8 cellular contexts compared by ENCODE assay signal in the genomic region with DNA sequence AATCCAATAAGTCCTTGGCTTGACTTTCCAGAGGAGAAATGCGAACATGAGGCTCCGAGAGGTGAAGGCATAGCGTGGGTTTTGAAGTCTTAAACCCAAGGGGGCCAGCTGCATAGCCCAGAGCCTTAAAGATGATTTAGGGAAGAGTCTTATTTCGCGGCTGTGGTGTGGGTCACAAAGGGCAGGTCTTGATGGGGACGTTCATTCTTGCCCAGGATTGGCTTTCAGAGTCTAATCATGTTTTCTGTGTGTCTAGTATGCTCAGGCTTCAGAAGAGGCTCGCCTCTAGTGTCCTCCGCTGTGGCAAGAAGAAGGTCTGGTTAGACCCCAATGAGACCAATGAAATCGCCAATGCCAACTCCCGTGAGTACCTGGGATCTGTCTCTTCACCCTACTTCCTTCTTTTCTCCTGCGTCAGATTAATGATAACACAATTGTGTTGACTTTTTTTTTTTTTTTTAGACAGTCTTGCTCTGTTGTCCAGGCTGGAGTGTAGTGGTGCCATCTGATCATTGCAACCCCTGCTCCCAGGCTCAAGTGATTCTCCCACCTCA. TPM values are rescaled to one million over a fixed set of nuclear protein-coding genes. Genes with fewer than 3 reads are reported as not detected.
DNase-seq lines count a peak whose midpoint lies in the region; ATAC-seq and TF ChIP-seq lines count a peak whose summit lies in the region.

No MANE protein-coding gene starts in this region.

- H3K4me1 ChIP-seq in ascending aorta: peaks cover 15 to 35% of the 10 kb centered on the region in 2 donors
- peaks cover 49% of the 10 kb centered on the region for H3K4me1 ChIP-seq in lower lobe of right lung
- H3K4me1 ChIP-seq in upper lobe of right lung: peaks cover 28% of the 10 kb centered on the region

- H3K4me3 ChIP-seq in ascending aorta (peak overlapping the region; percentile 83 to 89), lower lobe of right lung (peak overlapping the region; percentile 100), upper lobe of right lung (peak overlapping the region; percentile 88)

- H3K27ac ChIP-seq in ascending aorta: peak overlapping the region; percentile 92 to 98
- H3K27ac ChIP-seq in lower lobe of right lung: peak overlapping the region; percentile 99
- peak overlapping the region; percentile 99 for H3K27ac ChIP-seq in upper lobe of right lung

- H3K27me3 ChIP-seq in ascending aorta (no peaks in the 10 kb centered on the region), lower lobe of right lung (ENCODE audit: low read depth) (no peaks in the 10 kb centered on the region), upper lobe of right lung (no peaks in the 10 kb centered on the region)

- no peak for ATAC-seq in lower lobe of right lung
- no peak for ATAC-seq in upper lobe of right lung
- ATAC-seq in GM19023 (IDR thresholded peaks at IDR 0.05; ENCODE audit: unreplicated experiment): no peak
- ATAC-seq in GM18502 (IDR thresholded peaks at IDR 0.05; ENCODE audit: poor library complexity, unreplicated experiment): no peak

- peak overlapping the region; percentile 97 for H3K27ac Mint-ChIP-seq in activated naive CD4-positive, alpha-beta T cell treated with anti-CD3 and anti-CD28 coated beads, Interleukin-2, amount 10 ng/mL, durations not matched to agents 7 days and 5 days

- no peak for DNase-seq in activated naive CD4-positive, alpha-beta T cell treated with anti-CD3 and anti-CD28 coated beads, Interleukin-2, amount 10 ng/mL, durations not matched to agents 7 days and 5 days
- no peak for DNase-seq in activated naive CD4-positive, alpha-beta T cell (lab: John Stamatoyannopoulos, UW)
- DNase-seq in ascending aorta (ENCODE audit: low spot score in 2 of 2) (no peak), lower lobe of right lung (no peak), upper lobe of right lung (no peak), NCI-H524 (lab: John Stamatoyannopoulos, UW) (no peak)

- H3K36me3 Mint-ChIP-seq in activated naive CD4-positive, alpha-beta T cell treated with anti-CD3 and anti-CD28 coated beads, Interleukin-2, amount 10 ng/mL, durations not matched to agents 7 days and 5 days: peaks cover 44% of the 10 kb centered on the region

- intact Hi-C loops in ascending aorta (cut with DNase I): loop anchor here (1.0 kb wide), 2 partner anchors 8 to 402 kb away; a partner anchor contains a TSS
- intact Hi-C loops in lower lobe of right lung (cut with DNase I): no loop called here
- intact Hi-C loops in upper lobe of right lung (cut with DNase I): no loop called here

- TF ChIP-seq CTCF in ascending aorta (IDR thresholded peaks at IDR 0.05) (no peak), lower lobe of right lung (IDR thresholded peaks at IDR 0.05) (no peak), upper lobe of right lung (IDR thresholded peaks at IDR 0.05) (no peak)

- CTCF ChIA-PET in activated naive CD4-positive, alpha-beta T cell treated with anti-CD3 and anti-CD28 coated beads, Interleukin-2, amount 10 ng/mL, durations not matched to agents 7 days and 5 days (lab: Charles Lee): interaction anchor here (1.0 to 1.1 kb wide), 2 partner anchors 31 to 32 kb away, joined by 3 read pairs; no protein-coding TSS in a partner anchor

- H3K9me3 Mint-ChIP-seq in activated naive CD4-positive, alpha-beta T cell treated with anti-CD3 and anti-CD28 coated beads, Interleukin-2, amount 10 ng/mL, durations not matched to agents 7 days and 5 days: no peaks in the 10 kb centered on the region

- H3K4me1 Mint-ChIP-seq in activated naive CD4-positive, alpha-beta T cell treated with anti-CD3 and anti-CD28 coated beads, Interleukin-2, amount 10 ng/mL, durations not matched to agents 7 days and 5 days: peaks cover 56% of the 10 kb centered on the region

- H3K36me3 ChIP-seq in ascending aorta (peaks cover 40 to 44% of the 10 kb centered on the region in 2 donors), lower lobe of right lung (peaks cover 42% of the 10 kb centered on the region), upper lobe of right lung (peaks cover 44% of the 10 kb centered on the region)

- H3K9me3 ChIP-seq in ascending aorta (no peaks in the 10 kb centered on the region), lower lobe of right lung (no peaks in the 10 kb centered on the region), upper lobe of right lung (no peaks in the 10 kb centered on the region)

- peak overlapping the region; percentile 94 for H3K4me3 Mint-ChIP-seq in activated naive CD4-positive, alpha-beta T cell treated with anti-CD3 and anti-CD28 coated beads, Interleukin-2, amount 10 ng/mL, durations not matched to agents 7 days and 5 days

- H3K27me3 Mint-ChIP-seq in activated naive CD4-positive, alpha-beta T cell treated with anti-CD3 and anti-CD28 coated beads, Interleukin-2, amount 10 ng/mL, durations not matched to agents 7 days and 5 days: no peaks in the 10 kb centered on the region

RNA-seq across cellular contexts. Expression of a gene that starts 1.0 kb away (rescaled TPM):
- total RNA-seq in ascending aorta (1,889 TPM), lower lobe of right lung (1,465 TPM), upper lobe of right lung (1,449 TPM)

RNA-seq across cellular contexts. Expression of a gene that starts 3.6 kb away (rescaled TPM):
- total RNA-seq in ascending aorta (9.6 TPM), lower lobe of right lung (21.3 TPM), upper lobe of right lung (27.5 TPM)

RNA-seq across cellular contexts. Expression of a gene that starts 24.7 kb away (rescaled TPM):
- total RNA-seq in ascending aorta: 7.9 TPM
- total RNA-seq in lower lobe of right lung: 0.30 TPM
- 0.46 TPM for total RNA-seq in upper lobe of right lung

RNA-seq across cellular contexts. Expression of a gene that starts 35.1 kb away (rescaled TPM):
- not detected for total RNA-seq in ascending aorta
- not detected for total RNA-seq in lower lobe of right lung
- total RNA-seq in upper lobe of right lung: not detected

RNA-seq across cellular contexts. Expression of a gene that starts 49.6 kb away (rescaled TPM):
- 23.8 TPM for total RNA-seq in ascending aorta
- 19.5 TPM for total RNA-seq in lower lobe of right lung
- 14.4 TPM for total RNA-seq in upper lobe of right lung
